2 cellular contexts compared by ENCODE assay signal in genomic region chr12:43807361-43807760, GRCh38.
TF ChIP-seq lines count a peak whose summit lies in the region.

No MANE protein-coding gene starts in this region.

TF ChIP-seq in IMR-90, 13 proteins besides CTCF, POLR2A, EP300 and RAD21:
- TF ChIP-seq CHD1 (IDR thresholded peaks at IDR 0.05; ENCODE audit: low read depth, low read length) (no peak), RCOR1 (IDR thresholded peaks at IDR 0.05; ENCODE audit: insufficient replicate concordance, low read length) (no peak), MAFK (IDR thresholded peaks at IDR 0.05; ENCODE audit: low read depth, low read length) (no peak), BHLHE40 (IDR thresholded peaks at IDR 0.05; ENCODE audit: low read depth, low read length) (no peak), MXI1 (IDR thresholded peaks at IDR 0.05; ENCODE audit: borderline replicate concordance, low read depth, low read length) (no peak)

TF ChIP-seq in GM12878, 131 proteins besides CTCF, POLR2A, EP300 and RAD21:
- no peak for TF ChIP-seq NFYA (IDR thresholded peaks at IDR 0.05; ENCODE audit: borderline replicate concordance, low read depth, low read length)
- TF ChIP-seq CUX1 (IDR thresholded peaks at IDR 0.05; ENCODE audit: insufficient replicate concordance, low read depth, low read length), result no peak
- no peak for TF ChIP-seq NRF1 (conservative IDR thresholded peaks at IDR 0.05; ENCODE audit: low read depth, low read length)
- no peak for TF ChIP-seq USF1 (IDR thresholded peaks at IDR 0.05; ENCODE audit: borderline replicate concordance, extremely low read length, insufficient read depth, low read depth, low read length)
- no peak for TF ChIP-seq REST (IDR thresholded peaks at IDR 0.05; ENCODE audit: low read depth, low read length)
- TF ChIP-seq FOXM1 (IDR thresholded peaks at IDR 0.05; ENCODE audit: low read depth, low read length), result no peak
- TF ChIP-seq MTA3 (IDR thresholded peaks at IDR 0.05; ENCODE audit: borderline replicate concordance, low read length), result no peak
- no peak for TF ChIP-seq CEBPB (IDR thresholded peaks at IDR 0.05; ENCODE audit: borderline replicate concordance in 1 of 2, low read depth in 2 of 2, low read length in 2 of 2)
